Comparison of ENCODE assay signal across 16 cellular contexts in the genomic region with DNA sequence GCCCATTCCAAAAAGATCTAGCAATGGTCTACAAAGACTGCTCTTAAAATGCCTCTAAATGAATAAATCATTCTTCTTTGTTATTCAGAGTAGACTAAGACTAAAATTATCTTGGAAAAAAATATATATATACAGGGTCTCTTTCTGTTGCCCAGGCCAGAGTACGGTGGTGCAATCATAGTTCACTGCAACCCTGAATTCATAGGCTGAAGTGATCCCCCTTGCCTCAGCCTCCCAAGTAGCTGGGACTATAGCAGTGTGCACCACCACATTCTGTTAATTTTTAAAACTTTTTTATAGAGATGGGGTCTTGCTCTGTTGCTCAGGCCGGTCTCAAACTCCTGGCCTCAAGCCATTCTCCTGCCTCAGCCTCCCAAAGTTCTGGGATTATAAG. TPM values are rescaled to one million over a fixed set of nuclear protein-coding genes. Genes with fewer than 3 reads are reported as not detected.
DNase-seq lines count a peak whose midpoint lies in the region; ATAC-seq and TF ChIP-seq lines count a peak whose summit lies in the region.
"Had no signal": no experiment of that assay in that cellular context is flagged by ENCODE, and none has a peak within 500 bp of the region (broad histone marks: within the 10 kb centered on the region; RNA-seq: fewer than 3 reads in every experiment).

No MANE protein-coding gene starts in this region.

- peaks cover 20% of the 10 kb centered on the region for H3K4me1 ChIP-seq in cardiac muscle cell (ENCODE audit: low read depth)
- H3K4me1 ChIP-seq in fibroblast of lung (ENCODE audit: control insufficient read depth, extremely low read depth, insufficient read depth, low read length), result peaks cover 7% of the 10 kb centered on the region
- peaks cover 36% of the 10 kb centered on the region for H3K4me1 ChIP-seq in osteoblast (ENCODE audit: insufficient read depth, low read length)
- H3K4me1 ChIP-seq in aorta (ENCODE audit: control insufficient read depth in 1 of 2, insufficient read depth in 2 of 2, low read length in 2 of 2), result peaks cover 3 to 23% of the 10 kb centered on the region in 2 donors

- peak overlapping the region; percentile 36 for H3K4me2 ChIP-seq in fibroblast of lung (ENCODE audit: extremely low read depth, insufficient read depth, low read length)
- peak overlapping the region; percentile 82 for H3K4me2 ChIP-seq in osteoblast (ENCODE audit: insufficient read depth, low read length)

- H3K4me3 ChIP-seq in cardiac muscle cell (no peak overlapping the region), fibroblast of lung (replicated peaks in 1 of 4; ENCODE audit: control extremely low read depth in 1 of 4, insufficient read depth in 1 of 4, low read depth in 3 of 4, low read length in 4 of 4) (peak overlapping the region in 3 of 4 experiments; percentile 15 to 58 (median 52)), osteoblast (ENCODE audit: insufficient read depth, low read length) (peak overlapping the region; percentile 66), aorta (ENCODE audit: low read length in 2 of 2) (peak overlapping the region; percentile 21 to 34)
- H3K4me3 ChIP-seq: lung, SJCRH30 had no signal

- no peak for DNase-seq in cardiac muscle cell (ENCODE audit: low read depth in 1 of 2, low spot score in 1 of 2)
- DNase-seq in Right ventricle myocardium inferior (ENCODE audit: missing footprints), result no peak
- no peak for DNase-seq in fibroblast of lung (ENCODE audit: low read depth in 2 of 2)
- DNase-seq in osteoblast (ENCODE audit: insufficient read length, low spot score, missing footprints), result no peak
- DNase-seq in aorta, result no peak
- DNase-seq in midbrain (lab: John Stamatoyannopoulos, UW), result no peak
- no peak for DNase-seq in OCI-M2 (lab: John Stamatoyannopoulos, UW; ENCODE audit: unreplicated experiment)
- DNase-seq: activated CD4-positive, CD25-positive, alpha-beta regulatory T cell treated with anti-CD3 and anti-CD28 coated beads, Interleukin-2, amount 50 U/mL, for 72 hours; activated T-cell treated with anti-CD3 and anti-CD28 coated beads, Interleukin-2, amount 50 U/mL, for 48 hours; central memory CD4-positive, alpha-beta T cell; DND-41; NCI-H446 treated with DMSO at 0.1 percent for 48 hours; SJCRH30 had no signal

- H3K79me2 ChIP-seq in fibroblast of lung (ENCODE audit: control insufficient read depth, insufficient read depth, low read length), result peaks cover 84% of the 10 kb centered on the region
- H3K79me2 ChIP-seq in osteoblast (ENCODE audit: insufficient read depth, low read length), result peaks cover 99% of the 10 kb centered on the region

- WGBS in aorta, 2 donors, result 32 to 35% methylated on average over 2 of the region's 2 CpGs

- H3K27ac ChIP-seq in cardiac muscle cell (peak overlapping the region; percentile 45), fibroblast of lung (ENCODE audit: insufficient read depth, low read length) (peak overlapping the region; percentile 76), osteoblast (ENCODE audit: low read depth, low read length) (peak overlapping the region; percentile 83), aorta (ENCODE audit: low read depth in 1 of 2, low read length in 2 of 2) (peak overlapping the region in 1 of 2 donors; percentile 51)
- H3K27ac ChIP-seq: 22Rv1, SJCRH30 had no signal

- no peaks in the 10 kb centered on the region for H4K20me1 ChIP-seq in fibroblast of lung (ENCODE audit: control insufficient read depth, extremely low read depth, insufficient read depth, low read length)
- H4K20me1 ChIP-seq in osteoblast (ENCODE audit: insufficient read depth, low read length), result peaks cover 30% of the 10 kb centered on the region

- no peak overlapping the region for H2AFZ ChIP-seq in fibroblast of lung (ENCODE audit: low read length)
- H2AFZ ChIP-seq in osteoblast (ENCODE audit: low read length), result no peak overlapping the region

- no peaks in the 10 kb centered on the region for H3K9me3 ChIP-seq in cardiac muscle cell (ENCODE audit: low read depth)
- H3K9me3 ChIP-seq in fibroblast of lung (ENCODE audit: control insufficient read depth, insufficient read depth, low read depth, low read length), result no peaks in the 10 kb centered on the region
- no peaks in the 10 kb centered on the region for H3K9me3 ChIP-seq in osteoblast (ENCODE audit: low read depth, low read length)
- no peaks in the 10 kb centered on the region for H3K9me3 ChIP-seq in aorta (ENCODE audit: control insufficient read depth, low read length)
- H3K9me3 ChIP-seq: SJCRH30 had no signal

- H3K27me3 ChIP-seq in cardiac muscle cell (no peaks in the 10 kb centered on the region), fibroblast of lung (ENCODE audit: control insufficient read depth, insufficient read depth, low read length) (no peaks in the 10 kb centered on the region), osteoblast (ENCODE audit: insufficient read depth, low read length) (no peaks in the 10 kb centered on the region), aorta (ENCODE audit: control insufficient read depth in 1 of 2, insufficient read depth in 2 of 2, low read length in 1 of 2) (no peaks in the 10 kb centered on the region)
- H3K27me3 ChIP-seq: SJCRH30 had no signal

- no peak overlapping the region for H3K9ac ChIP-seq in fibroblast of lung (ENCODE audit: insufficient read depth, low read length)

- no peak for ATAC-seq in Right ventricle myocardium inferior
- ATAC-seq in aorta (ENCODE audit: low FRiP score), result peak; percentile 45
- no peak for ATAC-seq in HG02970 (IDR thresholded peaks at IDR 0.05; ENCODE audit: low FRiP score, unreplicated experiment)

- H3K36me3 ChIP-seq in cardiac muscle cell (peaks cover 6% of the 10 kb centered on the region), fibroblast of lung (ENCODE audit: control insufficient read depth, insufficient read depth, low read length) (no peaks in the 10 kb centered on the region), osteoblast (ENCODE audit: insufficient read depth, low read length) (peaks cover 7% of the 10 kb centered on the region), aorta (ENCODE audit: control insufficient read depth in 1 of 2, insufficient read depth in 2 of 2, low read length in 1 of 2) (no peaks in the 10 kb centered on the region)

- TF ChIP-seq CTCF in cardiac muscle cell (IDR thresholded peaks at IDR 0.05; ENCODE audit: low read depth, low read length), result no peak
- TF ChIP-seq CTCF in fibroblast of lung (conservative IDR thresholded peaks at IDR 0.05 in 1 of 2, IDR thresholded peaks at IDR 0.05 in 1 of 2; ENCODE audit: low read depth in 1 of 2, low read length in 2 of 2), result no peak
- no peak for TF ChIP-seq CTCF in osteoblast (IDR thresholded peaks at IDR 0.05; ENCODE audit: extremely low read depth, low read depth, low read length)

- intact Hi-C loops in Right ventricle myocardium inferior (cut with DNase I) (loop anchor here (5.0 kb wide), 1 partner anchor 52 kb away; no protein-coding TSS in a partner anchor), aorta (cut with DNase I) (no loop called here)

RNA-seq across cellular contexts. Expression of gene WWTR1, which starts 18.7 kb away (rescaled TPM):
- total RNA-seq in cardiac muscle cell (55.0 and 69.1 TPM in 2 replicates), Right ventricle myocardium inferior (42.6 TPM), fibroblast of lung (13.7 and 14.1 TPM in 2 replicates), osteoblast (79.3 and 84.7 TPM in 2 replicates), aorta (100 to 1,000 TPM; 148 to 225 TPM)
- polyA plus RNA-seq in cardiac muscle cell (54.8 and 80.6 TPM in 2 replicates), fibroblast of lung (71.5 and 89.4 TPM in 2 replicates), aorta (100 to 1,000 TPM in 1 of 2 donors, 10 to 100 TPM in 1; 93.5 to 115 TPM)
- 42.5 and 44.5 TPM in 2 replicates for polyA plus RNA-seq in fibroblast of lung (2012)
- 124 and 139 TPM in 2 replicates for polyA minus RNA-seq in fibroblast of lung (ENCODE audit: low replicate concordance)
